ENCODE assay signal across 19 cellular contexts in the genomic region with DNA sequence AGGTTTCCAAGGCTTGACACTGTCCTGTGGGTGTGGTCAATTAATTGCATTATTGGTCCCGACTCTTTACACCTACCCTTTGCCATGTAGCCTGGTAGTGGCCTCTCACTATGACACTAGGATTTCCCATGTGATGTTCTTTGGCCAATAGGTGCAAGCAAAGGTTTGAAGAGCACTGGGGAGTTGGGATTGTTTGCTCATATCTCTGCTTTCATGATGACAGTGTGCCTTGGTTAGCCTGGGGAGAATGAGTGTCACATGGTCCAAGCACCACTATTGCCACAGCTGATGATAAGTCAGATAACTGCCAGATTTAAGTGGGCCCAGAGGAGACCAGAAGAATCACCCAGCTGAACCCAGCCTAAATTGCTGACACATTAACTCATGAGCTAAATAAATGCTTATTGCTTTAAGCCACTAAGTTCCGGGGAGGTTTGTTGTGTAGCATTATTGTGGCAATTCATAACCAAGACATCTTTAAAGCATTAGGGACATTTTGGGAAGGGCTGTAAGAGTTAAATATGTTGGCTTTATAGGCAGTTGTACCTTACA. TPM values are rescaled to one million over a fixed set of nuclear protein-coding genes. Genes with fewer than 3 reads are reported as not detected.
DNase-seq lines count a peak whose midpoint lies in the region; ATAC-seq and TF ChIP-seq lines count a peak whose summit lies in the region.
"Had no signal": no experiment of that assay in that cellular context is flagged by ENCODE, and none has a peak within 500 bp of the region (broad histone marks: within the 10 kb centered on the region; RNA-seq: fewer than 3 reads in every experiment).

No MANE protein-coding gene starts in this region.

- POLR2A ChIA-PET in activated CD4-positive, alpha-beta T cell treated with anti-CD3 and anti-CD28 coated beads, Interleukin-2, amount 10 ng/mL, durations not matched to agents 7 days and 5 days (lab: Charles Lee): no interaction called here

- H3K27me3 Mint-ChIP-seq in activated CD4-positive, alpha-beta T cell treated with anti-CD3 and anti-CD28 coated beads, Interleukin-2, amount 10 ng/mL, durations not matched to agents 7 days and 5 days: no peaks in the 10 kb centered on the region
- H3K27me3 Mint-ChIP-seq in activated T-helper 2 cell treated with anti-CD3 and anti-CD28 coated beads, Interferon-gamma antibody, Interleukin-2, Interleukin-4, amounts not matched to agents 10 μg/mL and 5 μg/mL and 100 μg/mL, durations not matched to agents 14 hours and 24 hours and 36 hours (ENCODE audit: low read depth): peaks cover 4% of the 10 kb centered on the region
- peaks cover 37% of the 10 kb centered on the region for H3K27me3 Mint-ChIP-seq in progenitor cell of endocrine pancreas

- CTCF ChIA-PET in activated CD4-positive, alpha-beta T cell treated with anti-CD3 and anti-CD28 coated beads, Interleukin-2, amount 10 ng/mL, durations not matched to agents 7 days and 5 days (lab: Charles Lee): no interaction called here

- no peak overlapping the region for H3K4me3 Mint-ChIP-seq in activated CD4-positive, alpha-beta T cell treated with anti-CD3 and anti-CD28 coated beads, Interleukin-2, amount 10 ng/mL, durations not matched to agents 7 days and 5 days
- H3K4me3 Mint-ChIP-seq in activated T-helper 2 cell treated with anti-CD3 and anti-CD28 coated beads, Interferon-gamma antibody, Interleukin-2, Interleukin-4, amounts not matched to agents 10 μg/mL and 5 μg/mL and 100 μg/mL, durations not matched to agents 14 hours and 24 hours and 36 hours (ENCODE audit: low read depth): no peak overlapping the region
- H3K4me3 Mint-ChIP-seq in progenitor cell of endocrine pancreas (ENCODE audit: low read depth): peak overlapping the region; percentile 10
- H3K4me3 Mint-ChIP-seq: H9 had no signal

- H3K27ac Mint-ChIP-seq in activated CD4-positive, alpha-beta T cell treated with anti-CD3 and anti-CD28 coated beads, Interleukin-2, amount 10 ng/mL, durations not matched to agents 7 days and 5 days: no peak overlapping the region
- peak overlapping the region; percentile 12 for H3K27ac Mint-ChIP-seq in activated T-helper 2 cell treated with anti-CD3 and anti-CD28 coated beads, Interferon-gamma antibody, Interleukin-2, Interleukin-4, amounts not matched to agents 10 μg/mL and 5 μg/mL and 100 μg/mL, durations not matched to agents 14 hours and 24 hours and 36 hours
- H3K27ac Mint-ChIP-seq in progenitor cell of endocrine pancreas: no peak overlapping the region
- H3K27ac Mint-ChIP-seq: H9 had no signal

- no peak for TF ChIP-seq CTCF in GM06990 (IDR thresholded peaks at IDR 0.05; ENCODE audit: insufficient read depth, low read length, poor library complexity, severe bottlenecking)
- TF ChIP-seq CTCF in progenitor cell of endocrine pancreas (IDR thresholded peaks at IDR 0.05; ENCODE audit: unreplicated experiment): no peak
- TF ChIP-seq CTCF in GM10266 (IDR thresholded peaks at IDR 0.05; ENCODE audit: control insufficient read depth, insufficient read depth, low read depth, missing control alignments): no peak

- intact Hi-C loops in activated T-helper 2 cell treated with anti-CD3 and anti-CD28 coated beads, Interferon-gamma antibody, Interleukin-2, Interleukin-4, amounts not matched to agents 10 μg/mL and 5 μg/mL and 100 μg/mL, durations not matched to agents 14 hours and 24 hours and 36 hours (cut with micrococcal nuclease): loop anchor here (10.0 kb wide), 2 partner anchors 512 to 1258 kb away; a partner anchor contains a TSS

- H3K36me3 ChIP-seq in GM06990 (ENCODE audit: control insufficient read depth, insufficient read depth, low read length): no peaks in the 10 kb centered on the region

- peaks cover 9% of the 10 kb centered on the region for H3K9me3 Mint-ChIP-seq in activated CD4-positive, alpha-beta T cell treated with anti-CD3 and anti-CD28 coated beads, Interleukin-2, amount 10 ng/mL, durations not matched to agents 7 days and 5 days
- H3K9me3 Mint-ChIP-seq in activated T-helper 2 cell treated with anti-CD3 and anti-CD28 coated beads, Interferon-gamma antibody, Interleukin-2, Interleukin-4, amounts not matched to agents 10 μg/mL and 5 μg/mL and 100 μg/mL, durations not matched to agents 14 hours and 24 hours and 36 hours: peaks cover 10% of the 10 kb centered on the region
- no peaks in the 10 kb centered on the region for H3K9me3 Mint-ChIP-seq in progenitor cell of endocrine pancreas (ENCODE audit: low read depth)
- H3K9me3 Mint-ChIP-seq: H9 had no signal

- DNase-seq in activated CD4-positive, alpha-beta T cell treated with anti-CD3 and anti-CD28 coated beads for 48 hours: peak; percentile 5
- no peak for DNase-seq in activated CD4-positive, alpha-beta T cell treated with anti-CD3 and anti-CD28 coated beads, Interleukin-2, amount 10 ng/mL, durations not matched to agents 7 days and 5 days
- DNase-seq in GM06990 (ENCODE audit: extremely low read depth, insufficient read length): peak; percentile 24
- DNase-seq in activated T-helper 2 cell treated with anti-CD3 and anti-CD28 coated beads, Interferon-gamma antibody, Interleukin-2, Interleukin-4, amounts not matched to agents 10 μg/mL and 5 μg/mL and 100 μg/mL, durations not matched to agents 14 hours and 24 hours and 36 hours (ENCODE audit: low spot score): no peak
- DNase-seq in progenitor cell of endocrine pancreas (ENCODE audit: low spot score, unreplicated experiment): no peak
- DNase-seq in GM10266 (ENCODE audit: extremely low spot score): no peak
- DNase-seq: H9, NCI-H1694, NCI-H2081, NCI-H2171, NCI-H446 treated with DMSO at 0.1 percent for 48 hours, NCI-H526 treated with DMSO at 0.1 percent for 48 hours, OCI-M1 had no signal

- no peak for ATAC-seq in HG03439 (IDR thresholded peaks at IDR 0.05; ENCODE audit: unreplicated experiment)
- ATAC-seq: Right ventricle myocardium inferior had no signal

- H3K4me1 Mint-ChIP-seq in activated CD4-positive, alpha-beta T cell treated with anti-CD3 and anti-CD28 coated beads, Interleukin-2, amount 10 ng/mL, durations not matched to agents 7 days and 5 days: peaks cover 14% of the 10 kb centered on the region
- peaks cover 10% of the 10 kb centered on the region for H3K4me1 Mint-ChIP-seq in activated T-helper 2 cell treated with anti-CD3 and anti-CD28 coated beads, Interferon-gamma antibody, Interleukin-2, Interleukin-4, amounts not matched to agents 10 μg/mL and 5 μg/mL and 100 μg/mL, durations not matched to agents 14 hours and 24 hours and 36 hours (ENCODE audit: low read depth)
- H3K4me1 Mint-ChIP-seq in progenitor cell of endocrine pancreas (ENCODE audit: low read depth): peaks cover 3% of the 10 kb centered on the region

- no peak overlapping the region for H3K4me3 ChIP-seq in GM06990 (replicated peaks; ENCODE audit: low read depth, low read length)
- H3K4me3 ChIP-seq: SJSA1 had no signal

- H3K27me3 ChIP-seq in GM06990 (replicated peaks; ENCODE audit: control insufficient read depth, insufficient read depth, low read length): no peaks in the 10 kb centered on the region
- H3K27me3 ChIP-seq: SJSA1 had no signal

- peaks cover 6% of the 10 kb centered on the region for H3K36me3 Mint-ChIP-seq in activated CD4-positive, alpha-beta T cell treated with anti-CD3 and anti-CD28 coated beads, Interleukin-2, amount 10 ng/mL, durations not matched to agents 7 days and 5 days (ENCODE audit: low read depth)
- peaks cover 3% of the 10 kb centered on the region for H3K36me3 Mint-ChIP-seq in activated T-helper 2 cell treated with anti-CD3 and anti-CD28 coated beads, Interferon-gamma antibody, Interleukin-2, Interleukin-4, amounts not matched to agents 10 μg/mL and 5 μg/mL and 100 μg/mL, durations not matched to agents 14 hours and 24 hours and 36 hours (ENCODE audit: low read depth)
- no peaks in the 10 kb centered on the region for H3K36me3 Mint-ChIP-seq in progenitor cell of endocrine pancreas (ENCODE audit: insufficient read depth)

RNA-seq across cellular contexts. Expression of a gene that starts 17.2 kb away (rescaled TPM):
- not detected for total RNA-seq in activated CD4-positive, alpha-beta T cell treated with anti-CD3 and anti-CD28 coated beads, Interleukin-2, amount 10 ng/mL, durations not matched to agents 7 days and 5 days
- total RNA-seq in activated T-helper 2 cell treated with anti-CD3 and anti-CD28 coated beads, Interferon-gamma antibody, Interleukin-2, Interleukin-4, amounts not matched to agents 10 μg/mL and 5 μg/mL and 100 μg/mL, durations not matched to agents 14 hours and 24 hours and 36 hours: not detected in 2 replicates
- total RNA-seq in progenitor cell of endocrine pancreas: not detected in 2 replicates
- total RNA-seq: A172, Daoy, H9, HT1080, Right ventricle myocardium inferior, SJSA1 had no signal

Comparison
In these comparisons a context has a peak if more than half of its experiments do, and no peak if none do; other contexts are left out.
1. DNase-seq: peak in activated CD4-positive, alpha-beta T cell treated with anti-CD3 and anti-CD28 coated beads for 48 hours (single experiment) and GM06990 (single experiment); none in activated CD4-positive, alpha-beta T cell treated with anti-CD3 and anti-CD28 coated beads, Interleukin-2, amount 10 ng/mL, durations not matched to agents 7 days and 5 days (single experiment), activated T-helper 2 cell treated with anti-CD3 and anti-CD28 coated beads, Interferon-gamma antibody, Interleukin-2, Interleukin-4, amounts not matched to agents 10 μg/mL and 5 μg/mL and 100 μg/mL, durations not matched to agents 14 hours and 24 hours and 36 hours (single experiment), progenitor cell of endocrine pancreas (single experiment) and GM10266 (single experiment).